ENCODE assay signal across 9 cellular contexts in genomic region chr1:15953294-15953771, GRCh38. TPM values are rescaled to one million over a fixed set of nuclear protein-coding genes. Genes with fewer than 3 reads are reported as not detected.
DNase-seq lines count a peak whose midpoint lies in the region; ATAC-seq and TF ChIP-seq lines count a peak whose summit lies in the region.
"Had no signal": no experiment of that assay in that cellular context is flagged by ENCODE, and none has a peak within 500 bp of the region (broad histone marks: within the 10 kb centered on the region; RNA-seq: fewer than 3 reads in every experiment).

No MANE protein-coding gene starts in this region.

- DNase-seq in activated CD4-positive, alpha-beta T cell treated with anti-CD3 and anti-CD28 coated beads for 36 hours: peak; percentile 31
- no peak for DNase-seq in activated CD4-positive, alpha-beta T cell treated with anti-CD3 and anti-CD28 coated beads, Interleukin-2, amount 50 U/mL, for 1 hour
- DNase-seq in WTC11 (ENCODE audit: low spot score) (no peak), fibroblast of pulmonary artery (ENCODE audit: low read depth) (peak; percentile 40), NCI-H345 (lab: John Stamatoyannopoulos, UW) (no peak)
- no peak for DNase-seq in stimulated activated CD4-positive, alpha-beta T cell treated with anti-CD3 and anti-CD28 coated beads, Interleukin-15, amount 100 ng/mL, for 24 hours

- intact Hi-C loops in activated CD4-positive, alpha-beta T cell treated with anti-CD3 and anti-CD28 coated beads for 36 hours (cut with DNase I, micrococcal nuclease): no loop called here

- peaks cover 0 to 7% (median 0%) of the 10 kb centered on the region in 5 donors for H3K36me3 ChIP-seq in subcutaneous abdominal adipose tissue (ENCODE audit: control insufficient read depth in 5 of 5, insufficient read depth in 5 of 5, low read length in 5 of 5)

- no peaks in the 10 kb centered on the region for H3K9me3 Mint-ChIP-seq in activated CD4-positive, alpha-beta T cell treated with anti-CD3 and anti-CD28 coated beads for 36 hours (ENCODE audit: low read depth)
- H3K9me3 Mint-ChIP-seq in WTC11: no peaks in the 10 kb centered on the region

- H3K27me3 Mint-ChIP-seq in activated CD4-positive, alpha-beta T cell treated with anti-CD3 and anti-CD28 coated beads for 36 hours: no peaks in the 10 kb centered on the region
- H3K27me3 Mint-ChIP-seq in WTC11 (ENCODE audit: low read depth): no peaks in the 10 kb centered on the region

- peak overlapping the region in 1 of 5 donors; percentile 11 for H3K9ac ChIP-seq in subcutaneous abdominal adipose tissue (ENCODE audit: low read length in 5 of 5)

- peaks cover 15 to 70% (median 62%) of the 10 kb centered on the region in 5 donors for H3K4me1 ChIP-seq in subcutaneous abdominal adipose tissue (ENCODE audit: control insufficient read depth in 5 of 5, insufficient read depth in 5 of 5, low read length in 5 of 5)

- POLR2A ChIA-PET in activated CD4-positive, alpha-beta T cell treated with anti-CD3 and anti-CD28 coated beads for 36 hours (lab: Charles Lee): interaction anchor here (0.6 to 1.8 kb wide), 3 partner anchors 9 to 272 kb away, joined by 3 to 4 read pairs (median 3); no protein-coding TSS in a partner anchor
- POLR2A ChIA-PET in WTC11 (lab: Charles Lee): no interaction called here

- H3K4me3 ChIP-seq in fibroblast of pulmonary artery (replicated peaks; ENCODE audit: low read depth, low read length) (no peak overlapping the region), subcutaneous abdominal adipose tissue (ENCODE audit: low read depth in 1 of 5, low read length in 5 of 5) (no peak overlapping the region)

- no peaks in the 10 kb centered on the region for H3K27me3 ChIP-seq in subcutaneous abdominal adipose tissue (ENCODE audit: control insufficient read depth in 5 of 5, insufficient read depth in 4 of 5, low read length in 5 of 5)

- peak overlapping the region; percentile 27 for H3K27ac ChIP-seq in subcutaneous abdominal adipose tissue (ENCODE audit: low read depth, low read length)

- CTCF ChIA-PET in activated CD4-positive, alpha-beta T cell treated with anti-CD3 and anti-CD28 coated beads for 36 hours (lab: Charles Lee): no interaction called here
- CTCF ChIA-PET in WTC11 (lab: Charles Lee): interaction anchor here (0.6 to 1.9 kb wide), 6 partner anchors 9 to 162 kb away, joined by 3 to 16 read pairs (median 4); partner anchors contain the start of gene ZBTB17

- H3K36me3 Mint-ChIP-seq in activated CD4-positive, alpha-beta T cell treated with anti-CD3 and anti-CD28 coated beads for 36 hours (ENCODE audit: low read depth): peaks cover 56% of the 10 kb centered on the region
- H3K36me3 Mint-ChIP-seq in WTC11: no peaks in the 10 kb centered on the region

- TF ChIP-seq CTCF in WTC11 (IDR thresholded peaks at IDR 0.05) (no peak), fibroblast of pulmonary artery (IDR thresholded peaks at IDR 0.05; ENCODE audit: low read length, missing control alignments) (no peak)

- H3K4me3 Mint-ChIP-seq in activated CD4-positive, alpha-beta T cell treated with anti-CD3 and anti-CD28 coated beads for 36 hours: no peak overlapping the region
- H3K4me3 Mint-ChIP-seq in WTC11: no peak overlapping the region

- H3K27ac Mint-ChIP-seq in activated CD4-positive, alpha-beta T cell treated with anti-CD3 and anti-CD28 coated beads for 36 hours: peak overlapping the region; percentile 84
- peak overlapping the region; percentile 22; the same call in 1 of the 2 replicates for H3K27ac Mint-ChIP-seq in WTC11

- no peaks in the 10 kb centered on the region for H3K9me3 ChIP-seq in subcutaneous abdominal adipose tissue (ENCODE audit: control insufficient read depth in 5 of 5, low read length in 5 of 5)

- H3K4me1 Mint-ChIP-seq in activated CD4-positive, alpha-beta T cell treated with anti-CD3 and anti-CD28 coated beads for 36 hours: peaks cover 93% of the 10 kb centered on the region
- H3K4me1 Mint-ChIP-seq in WTC11: peaks cover 72% of the 10 kb centered on the region

- no peak for ATAC-seq in activated CD4-positive, alpha-beta T cell treated with anti-CD3 and anti-CD28 coated beads for 36 hours
- no peak for ATAC-seq in WTC11
- no peak for ATAC-seq in HG03139 (IDR thresholded peaks at IDR 0.05; ENCODE audit: unreplicated experiment)

TF ChIP-seq in WTC11, 78 proteins besides CTCF, POLR2A, EP300 and RAD21 (continues in another document):
- TF ChIP-seq RELA (CRISPR knock-in tag; IDR thresholded peaks at IDR 0.05; ENCODE audit: borderline replicate concordance): no peak
- TF ChIP-seq TCF7 (CRISPR knock-in tag; IDR thresholded peaks at IDR 0.05; ENCODE audit: low read depth): no peak
- TF ChIP-seq ELF4 (CRISPR knock-in tag; IDR thresholded peaks at IDR 0.05; ENCODE audit: low read depth): no peak
- TF ChIP-seq ATF6 (CRISPR knock-in tag; IDR thresholded peaks at IDR 0.05): no peak
- TF ChIP-seq ZNF281 (CRISPR knock-in tag; IDR thresholded peaks at IDR 0.05): no peak
- TF ChIP-seq NFYB (CRISPR knock-in tag; conservative IDR thresholded peaks at IDR 0.05; ENCODE audit: low read depth): no peak
- TF ChIP-seq ZNF425 (CRISPR knock-in tag; conservative IDR thresholded peaks at IDR 0.05): no peak
- TF ChIP-seq GTF2I (CRISPR knock-in tag; conservative IDR thresholded peaks at IDR 0.05): no peak
- TF ChIP-seq ZNF263 (CRISPR knock-in tag; IDR thresholded peaks at IDR 0.05; ENCODE audit: low read depth): no peak

RNA-seq across cellular contexts. Expression of gene ZBTB17, which starts 22.6 kb away (rescaled TPM):
- total RNA-seq in activated CD4-positive, alpha-beta T cell treated with anti-CD3 and anti-CD28 coated beads for 36 hours: 10 to 100 TPM; 47.7 to 48.3 TPM
- 27.6 to 32.0 TPM (median 27.9 TPM) in 3 replicates for total RNA-seq in WTC11 (2021)

RNA-seq across cellular contexts. Expression of gene SRARP, which starts 50.7 kb away (rescaled TPM):
- not detected for total RNA-seq in activated CD4-positive, alpha-beta T cell treated with anti-CD3 and anti-CD28 coated beads for 36 hours
- total RNA-seq in WTC11 (2021): 0.11 TPM in 1 of 3 replicates, not detected in the others
- total RNA-seq: fibroblast of villous mesenchyme had no signal

Comparison
In these comparisons a context has a peak if more than half of its experiments do, and no peak if none do; other contexts are left out.
1. DNase-seq: peak in activated CD4-positive, alpha-beta T cell treated with anti-CD3 and anti-CD28 coated beads for 36 hours (single experiment) and fibroblast of pulmonary artery (single experiment); none in activated CD4-positive, alpha-beta T cell treated with anti-CD3 and anti-CD28 coated beads, Interleukin-2, amount 50 U/mL, for 1 hour (single experiment), WTC11 (single experiment), stimulated activated CD4-positive, alpha-beta T cell treated with anti-CD3 and anti-CD28 coated beads, Interleukin-15, amount 100 ng/mL, for 24 hours (single experiment) and NCI-H345 (single experiment).